In the genomic region with DNA sequence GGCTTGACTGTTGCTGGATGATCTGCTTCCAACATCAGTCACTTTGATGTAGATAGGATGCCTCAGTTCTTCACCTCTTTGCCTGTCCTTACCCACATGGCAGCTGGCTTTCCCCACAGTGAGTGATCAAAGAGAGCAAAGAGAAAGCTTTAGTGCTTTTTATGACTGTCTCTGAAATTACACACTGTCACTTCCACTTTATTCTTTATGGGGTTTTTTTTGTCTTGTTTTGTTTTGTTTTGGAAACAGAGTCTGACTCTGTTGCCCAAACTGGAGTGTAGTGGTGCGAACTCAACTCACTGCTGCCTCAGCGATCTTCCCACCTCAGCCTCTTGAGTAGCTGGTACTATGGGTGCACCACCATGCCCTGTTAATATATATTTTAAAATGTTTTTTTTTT, we compare ENCODE assay signal across 12 cellular contexts. TPM values are rescaled to one million over a fixed set of nuclear protein-coding genes. Genes with fewer than 3 reads are reported as not detected.
DNase-seq lines count a peak whose midpoint lies in the region; ATAC-seq and TF ChIP-seq lines count a peak whose summit lies in the region.
"Had no signal": no experiment of that assay in that cellular context is flagged by ENCODE, and none has a peak within 500 bp of the region (broad histone marks: within the 10 kb centered on the region; RNA-seq: fewer than 3 reads in every experiment).

No MANE protein-coding gene starts in this region.

- peak overlapping the region; percentile 24 for H3K27ac Mint-ChIP-seq in CD4-positive, alpha-beta T cell
- H3K27ac Mint-ChIP-seq in activated T-helper 1 cell treated with anti-CD3 and anti-CD28 coated beads, Interleukin-12 subunit alpha, Interleukin-12 subunit beta, Interleukin-2, Interleukin-4 antibody, amounts not matched to agents 30 ng/mL and 10 ng/mL and 1 ng/mL, durations not matched to agents 14 hours and 24 hours and 36 hours, result peak overlapping the region; percentile 77
- H3K27ac Mint-ChIP-seq: type B pancreatic cell had no signal

- no peaks in the 10 kb centered on the region for H3K9me3 Mint-ChIP-seq in CD4-positive, alpha-beta T cell
- H3K9me3 Mint-ChIP-seq in activated T-helper 1 cell treated with anti-CD3 and anti-CD28 coated beads, Interleukin-12 subunit alpha, Interleukin-12 subunit beta, Interleukin-2, Interleukin-4 antibody, amounts not matched to agents 30 ng/mL and 10 ng/mL and 1 ng/mL, durations not matched to agents 14 hours and 24 hours and 36 hours, result no peaks in the 10 kb centered on the region
- H3K9me3 Mint-ChIP-seq: type B pancreatic cell had no signal

- no peak overlapping the region for H3K4me3 Mint-ChIP-seq in CD4-positive, alpha-beta T cell
- no peak overlapping the region for H3K4me3 Mint-ChIP-seq in activated T-helper 1 cell treated with anti-CD3 and anti-CD28 coated beads, Interleukin-12 subunit alpha, Interleukin-12 subunit beta, Interleukin-2, Interleukin-4 antibody, amounts not matched to agents 30 ng/mL and 10 ng/mL and 1 ng/mL, durations not matched to agents 14 hours and 24 hours and 36 hours
- H3K4me3 Mint-ChIP-seq: type B pancreatic cell had no signal

- dilution Hi-C loops in mammary epithelial cell (cut with HindIII; ENCODE audit: low sequenced_read_pairs), result no loop called here

- peaks cover 72% of the 10 kb centered on the region for H3K36me3 Mint-ChIP-seq in CD4-positive, alpha-beta T cell (ENCODE audit: low read depth)
- H3K36me3 Mint-ChIP-seq in activated T-helper 1 cell treated with anti-CD3 and anti-CD28 coated beads, Interleukin-12 subunit alpha, Interleukin-12 subunit beta, Interleukin-2, Interleukin-4 antibody, amounts not matched to agents 30 ng/mL and 10 ng/mL and 1 ng/mL, durations not matched to agents 14 hours and 24 hours and 36 hours (ENCODE audit: low read depth), result peaks cover 33% of the 10 kb centered on the region

- no peaks in the 10 kb centered on the region for H3K27me3 ChIP-seq in CD4-positive, alpha-beta T cell (ENCODE audit: control insufficient read depth, insufficient read depth, low read length)
- H3K27me3 ChIP-seq in mammary epithelial cell (ENCODE audit: insufficient read depth, low read length), result no peaks in the 10 kb centered on the region
- H3K27me3 ChIP-seq: cardiac muscle cell had no signal

- ATAC-seq in CD4-positive, alpha-beta T cell (ENCODE audit: poor library complexity), result peak; percentile 21
- ATAC-seq in GM18505 (IDR thresholded peaks at IDR 0.05; ENCODE audit: unreplicated experiment) (peak; percentile 54), HG03520 (IDR thresholded peaks at IDR 0.05; ENCODE audit: unreplicated experiment) (peak; percentile 40), HG03045 (IDR thresholded peaks at IDR 0.05; ENCODE audit: unreplicated experiment) (no peak)
- ATAC-seq: right cardiac atrium had no signal

- H3K9me3 ChIP-seq in CD4-positive, alpha-beta T cell (ENCODE audit: control insufficient read depth, low read length), result no peaks in the 10 kb centered on the region
- no peaks in the 10 kb centered on the region for H3K9me3 ChIP-seq in mammary epithelial cell (replicated peaks; ENCODE audit: insufficient read depth, low read length)

- no TSS peak for BruUV-seq in mammary epithelial cell (replicated peaks; lab: Mats Ljungman, UMichigan)

- no peaks in the 10 kb centered on the region for H3K27me3 Mint-ChIP-seq in CD4-positive, alpha-beta T cell
- no peaks in the 10 kb centered on the region for H3K27me3 Mint-ChIP-seq in activated T-helper 1 cell treated with anti-CD3 and anti-CD28 coated beads, Interleukin-12 subunit alpha, Interleukin-12 subunit beta, Interleukin-2, Interleukin-4 antibody, amounts not matched to agents 30 ng/mL and 10 ng/mL and 1 ng/mL, durations not matched to agents 14 hours and 24 hours and 36 hours (ENCODE audit: insufficient read depth)
- H3K27me3 Mint-ChIP-seq: type B pancreatic cell had no signal

- H2AFZ ChIP-seq in mammary epithelial cell (ENCODE audit: low read depth, low read length), result no peak overlapping the region

- H3K4me1 ChIP-seq in mammary epithelial cell (ENCODE audit: insufficient read depth, low read length), result no peaks in the 10 kb centered on the region

- CTCF ChIA-PET in CD4-positive, alpha-beta T cell (lab: Charles Lee), result no interaction called here
- CTCF ChIA-PET in mammary epithelial cell (lab: Charles Lee; ENCODE audit: low non-redundant PET), result no interaction called here

- H3K36me3 ChIP-seq in mammary epithelial cell (ENCODE audit: insufficient read depth, low read length), result peaks cover 14% of the 10 kb centered on the region

- no peak for DNase-seq in CD4-positive, alpha-beta T cell
- peak; percentile 29 for DNase-seq in activated T-helper 1 cell treated with anti-CD3 and anti-CD28 coated beads, Interleukin-12 subunit alpha, Interleukin-12 subunit beta, Interleukin-2, Interleukin-4 antibody, amounts not matched to agents 30 ng/mL and 10 ng/mL and 1 ng/mL, durations not matched to agents 14 hours and 24 hours and 36 hours (ENCODE audit: low spot score)
- DNase-seq in NCI-H2227 treated with DMSO at 0.1 percent for 48 hours (lab: John Stamatoyannopoulos, UW), result no peak
- no peak for DNase-seq in COLO829 (ENCODE audit: low spot score)
- no peak for DNase-seq in mammary epithelial cell
- DNase-seq: NCI-H226, right cardiac atrium had no signal

- no peak for TF ChIP-seq POLR2A in GM18505 (IDR thresholded peaks at IDR 0.05; ENCODE audit: borderline replicate concordance, extremely low read depth, insufficient read depth, insufficient read length)

- POLR2A ChIA-PET in CD4-positive, alpha-beta T cell (lab: Charles Lee), result no interaction called here

- H3K79me2 ChIP-seq in mammary epithelial cell (ENCODE audit: insufficient read depth, low read length), result no peaks in the 10 kb centered on the region

- no peak overlapping the region for H3K4me3 ChIP-seq in mammary epithelial cell (replicated peaks in 1 of 3; ENCODE audit: insufficient read depth in 1 of 3, low read depth in 2 of 3, low read length in 3 of 3)
- H3K4me3 ChIP-seq: cardiac muscle cell had no signal

- no peaks in the 10 kb centered on the region for H4K20me1 ChIP-seq in mammary epithelial cell (ENCODE audit: insufficient read depth, low read length)

- no peak overlapping the region for H3K9ac ChIP-seq in mammary epithelial cell (ENCODE audit: insufficient read depth, low read length)

- in situ Hi-C loops in mammary epithelial cell (cut with MboI; ENCODE audit: low sequenced_read_pairs in 2 of 2), result no loop called here

- no peak overlapping the region for H3K4me2 ChIP-seq in mammary epithelial cell (ENCODE audit: insufficient read depth, low read depth, low read length)

- intact Hi-C loops in CD4-positive, alpha-beta T cell (cut with DNase I, micrococcal nuclease), result no loop called here
- intact Hi-C loops in activated T-helper 1 cell treated with anti-CD3 and anti-CD28 coated beads, Interleukin-12 subunit alpha, Interleukin-12 subunit beta, Interleukin-2, Interleukin-4 antibody, amounts not matched to agents 30 ng/mL and 10 ng/mL and 1 ng/mL, durations not matched to agents 14 hours and 24 hours and 36 hours (cut with micrococcal nuclease), result loop anchor here (2.0 to 5.0 kb wide), 2 partner anchors 61 to 206 kb away; a partner anchor contains a TSS
- intact Hi-C loops in mammary epithelial cell (cut with micrococcal nuclease), result no loop called here

- 100% methylated on average over 2 of the region's 2 CpGs for WGBS in mammary epithelial cell (ENCODE audit: low coverage, missing lambda C conversion rate)

- no peak overlapping the region for H3K27ac ChIP-seq in CD4-positive, alpha-beta T cell (ENCODE audit: low read depth, low read length)
- H3K27ac ChIP-seq in mammary epithelial cell (ENCODE audit: insufficient read depth, low read depth, low read length), result no peak overlapping the region
- H3K27ac ChIP-seq: cardiac muscle cell had no signal

- no peak for TF ChIP-seq CTCF in CD4-positive, alpha-beta T cell (IDR thresholded peaks at IDR 0.05)
- no peak for TF ChIP-seq CTCF in mammary epithelial cell (conservative IDR thresholded peaks at IDR 0.05 in 1 of 2, IDR thresholded peaks at IDR 0.05 in 1 of 2; ENCODE audit: extremely low read depth in 1 of 2, insufficient read depth in 1 of 2, low read depth in 1 of 2, low read length in 2 of 2)

- no peaks in the 10 kb centered on the region for H3K4me1 Mint-ChIP-seq in CD4-positive, alpha-beta T cell (ENCODE audit: low read depth)
- H3K4me1 Mint-ChIP-seq in activated T-helper 1 cell treated with anti-CD3 and anti-CD28 coated beads, Interleukin-12 subunit alpha, Interleukin-12 subunit beta, Interleukin-2, Interleukin-4 antibody, amounts not matched to agents 30 ng/mL and 10 ng/mL and 1 ng/mL, durations not matched to agents 14 hours and 24 hours and 36 hours (ENCODE audit: low read depth), result peaks cover 9% of the 10 kb centered on the region

RNA-seq across cellular contexts. Expression of a gene that starts 32.4 kb away (rescaled TPM):
- total RNA-seq in CD4-positive, alpha-beta T cell, result 10 to 100 TPM; 34.6 to 36.5 TPM
- 42.2 and 43.2 TPM in 2 replicates for total RNA-seq in activated T-helper 1 cell treated with anti-CD3 and anti-CD28 coated beads, Interleukin-12 subunit alpha, Interleukin-12 subunit beta, Interleukin-2, Interleukin-4 antibody, amounts not matched to agents 30 ng/mL and 10 ng/mL and 1 ng/mL, durations not matched to agents 14 hours and 24 hours and 36 hours
- 10 to 100 TPM; 40.3 to 44.1 TPM for total RNA-seq in mammary epithelial cell
- polyA plus RNA-seq in mammary epithelial cell, result 18.4 TPM
- polyA minus RNA-seq in mammary epithelial cell, result 19.8 TPM

RNA-seq across cellular contexts. Expression of a gene that starts 54.8 kb away (rescaled TPM):
- total RNA-seq in CD4-positive, alpha-beta T cell, result 10 to 100 TPM; 35.5 to 35.8 TPM
- total RNA-seq in activated T-helper 1 cell treated with anti-CD3 and anti-CD28 coated beads, Interleukin-12 subunit alpha, Interleukin-12 subunit beta, Interleukin-2, Interleukin-4 antibody, amounts not matched to agents 30 ng/mL and 10 ng/mL and 1 ng/mL, durations not matched to agents 14 hours and 24 hours and 36 hours, result 78.3 and 84.4 TPM in 2 replicates
- total RNA-seq in mammary epithelial cell, result 10 to 100 TPM; 13.2 to 57.7 TPM
- 20.8 TPM for polyA plus RNA-seq in mammary epithelial cell
- polyA minus RNA-seq in mammary epithelial cell, result 114 TPM
